In genomic region chr19:30539981-30540380, GRCh38 we compare ENCODE assay signal across 37 cellular contexts.
"Had no signal": no experiment of that assay in that cellular context is flagged by ENCODE, and none has a peak within 500 bp of the region (broad histone marks: within the 10 kb centered on the region; RNA-seq: fewer than 3 reads in every experiment).

No MANE protein-coding gene starts in this region.

- H3K27me3 ChIP-seq: adrenal gland, body of pancreas, brain microvascular endothelial cell had no signal

- H3K36me3 ChIP-seq: adrenal gland, brain microvascular endothelial cell, breast epithelium had no signal

- ATAC-seq: activated CD8-positive, alpha-beta T cell treated with anti-CD3 and anti-CD28 coated beads for 36 hours; activated naive CD4-positive, alpha-beta T cell treated with anti-CD3 and anti-CD28 coated beads, Interleukin-2, amount 50 U/mL, for 72 hours; activated T-cell treated with anti-CD3 and anti-CD28 coated beads, Interleukin-2, amount 50 U/mL, for 4 hours; activated T-cell treated with anti-CD3 and anti-CD28 coated beads, Interleukin-2, amount 50 U/mL, for 72 hours; activated T-helper 17 cell treated with anti-CD3 and anti-CD28 coated beads, Interleukin-2, amount 50 U/mL, for 72 hours; body of pancreas had no signal

- H3K27ac Mint-ChIP-seq: activated B cell treated with CpG ODN at 0.5 μM for 24 hours; activated CD4-positive, alpha-beta memory T cell treated with anti-CD3 and anti-CD28 coated beads for 36 hours; activated CD4-positive, alpha-beta T cell treated with anti-CD3 and anti-CD28 coated beads, Interleukin-2, amount 10 ng/mL, durations not matched to agents 24 days and 14 days; activated CD8-positive, alpha-beta T cell treated with anti-CD3 and anti-CD28 coated beads for 36 hours; activated naive CD4-positive, alpha-beta T cell treated with anti-CD3 and anti-CD28 coated beads for 36 hours; activated naive CD4-positive, alpha-beta T cell treated with anti-CD3 and anti-CD28 coated beads, Interleukin-2, amount 50 U/mL, for 72 hours; activated naive CD8-positive, alpha-beta T cell treated with anti-CD3 and anti-CD28 coated beads for 36 hours; activated T-cell treated with anti-CD3 and anti-CD28 coated beads, Interleukin-2, amount 50 U/mL, for 72 hours; activated T-helper 1 cell treated with anti-CD3 and anti-CD28 coated beads, Interleukin-12 subunit alpha, Interleukin-12 subunit beta, Interleukin-2, Interleukin-4 antibody, amounts not matched to agents 30 ng/mL and 10 ng/mL and 1 ng/mL, durations not matched to agents 14 hours and 24 hours and 36 hours; activated T-helper 17 cell treated with anti-CD3 and anti-CD28 coated beads, Interleukin-2, amount 50 U/mL, for 72 hours; T-helper 1 cell treated with Interleukin-12 subunit alpha and Interleukin-12 subunit beta and Interleukin-4 antibody, amounts not matched to agents 30 μg/mL and 1 μg/mL, for 36 hours; T-helper 2 cell treated with Interferon-gamma antibody and Interleukin-4, amounts not matched to agents 5 μg/mL and 100 μg/mL, for 36 hours had no signal

- H3K4me1 ChIP-seq: adrenal gland, body of pancreas, breast epithelium had no signal

- H3K27me3 Mint-ChIP-seq: activated B cell treated with CpG ODN at 0.5 μM for 24 hours; activated CD4-positive, alpha-beta memory T cell treated with anti-CD3 and anti-CD28 coated beads for 36 hours; activated CD4-positive, alpha-beta T cell treated with anti-CD3 and anti-CD28 coated beads, Interleukin-2, amount 10 ng/mL, durations not matched to agents 24 days and 14 days had no signal

- H3K9me3 ChIP-seq: adrenal gland, body of pancreas, breast epithelium had no signal

- H3K4me3 Mint-ChIP-seq: activated B cell treated with CpG ODN at 0.5 μM for 24 hours; activated CD4-positive, alpha-beta memory T cell treated with anti-CD3 and anti-CD28 coated beads for 36 hours; activated CD4-positive, alpha-beta T cell treated with anti-CD3 and anti-CD28 coated beads, Interleukin-2, amount 10 ng/mL, durations not matched to agents 24 days and 14 days; activated CD8-positive, alpha-beta T cell treated with anti-CD3 and anti-CD28 coated beads for 36 hours; activated naive CD4-positive, alpha-beta T cell treated with anti-CD3 and anti-CD28 coated beads for 36 hours; activated naive CD8-positive, alpha-beta T cell treated with anti-CD3 and anti-CD28 coated beads for 36 hours; activated T-cell treated with anti-CD3 and anti-CD28 coated beads, Interleukin-2, amount 50 U/mL, for 4 hours; activated T-cell treated with anti-CD3 and anti-CD28 coated beads, Interleukin-2, amount 50 U/mL, for 72 hours; activated T-helper 1 cell treated with anti-CD3 and anti-CD28 coated beads, Interleukin-12 subunit alpha, Interleukin-12 subunit beta, Interleukin-2, Interleukin-4 antibody, amounts not matched to agents 30 ng/mL and 10 ng/mL and 1 ng/mL, durations not matched to agents 14 hours and 24 hours and 36 hours; activated T-helper 17 cell treated with anti-CD3 and anti-CD28 coated beads, Interleukin-2, amount 50 U/mL, for 72 hours; central memory CD8-positive, alpha-beta T cell; T-helper 1 cell treated with Interleukin-12 subunit alpha and Interleukin-12 subunit beta and Interleukin-4 antibody, amounts not matched to agents 30 μg/mL and 1 μg/mL, for 36 hours; T-helper 2 cell treated with Interferon-gamma antibody and Interleukin-4, amounts not matched to agents 5 μg/mL and 100 μg/mL, for 36 hours had no signal

- H3K4me3 ChIP-seq: adrenal gland, body of pancreas, breast epithelium had no signal

- H3K9me3 Mint-ChIP-seq: activated CD4-positive, alpha-beta memory T cell treated with anti-CD3 and anti-CD28 coated beads for 36 hours; activated CD4-positive, alpha-beta T cell treated with anti-CD3 and anti-CD28 coated beads, Interleukin-2, amount 10 ng/mL, durations not matched to agents 24 days and 14 days; activated CD8-positive, alpha-beta T cell treated with anti-CD3 and anti-CD28 coated beads for 36 hours; activated naive CD4-positive, alpha-beta T cell treated with anti-CD3 and anti-CD28 coated beads for 36 hours; activated naive CD4-positive, alpha-beta T cell treated with anti-CD3 and anti-CD28 coated beads, Interleukin-2, amount 50 U/mL, for 72 hours; activated naive CD8-positive, alpha-beta T cell treated with anti-CD3 and anti-CD28 coated beads for 36 hours; activated T-cell treated with anti-CD3 and anti-CD28 coated beads, Interleukin-2, amount 50 U/mL, for 4 hours; activated T-cell treated with anti-CD3 and anti-CD28 coated beads, Interleukin-2, amount 50 U/mL, for 72 hours; activated T-helper 1 cell treated with anti-CD3 and anti-CD28 coated beads, Interleukin-12 subunit alpha, Interleukin-12 subunit beta, Interleukin-2, Interleukin-4 antibody, amounts not matched to agents 30 ng/mL and 10 ng/mL and 1 ng/mL, durations not matched to agents 14 hours and 24 hours and 36 hours; activated T-helper 17 cell treated with anti-CD3 and anti-CD28 coated beads, Interleukin-2, amount 50 U/mL, for 72 hours; central memory CD8-positive, alpha-beta T cell; T-helper 1 cell treated with Interleukin-12 subunit alpha and Interleukin-12 subunit beta and Interleukin-4 antibody, amounts not matched to agents 30 μg/mL and 1 μg/mL, for 36 hours; T-helper 2 cell treated with Interferon-gamma antibody and Interleukin-4, amounts not matched to agents 5 μg/mL and 100 μg/mL, for 36 hours had no signal

- H3K36me3 Mint-ChIP-seq: activated CD4-positive, alpha-beta memory T cell treated with anti-CD3 and anti-CD28 coated beads for 36 hours; activated naive CD4-positive, alpha-beta T cell treated with anti-CD3 and anti-CD28 coated beads, Interleukin-2, amount 50 U/mL, for 72 hours; activated naive CD8-positive, alpha-beta T cell treated with anti-CD3 and anti-CD28 coated beads for 36 hours had no signal

- H3K4me1 Mint-ChIP-seq: activated B cell treated with CpG ODN at 0.5 μM for 24 hours; activated CD4-positive, alpha-beta T cell treated with anti-CD3 and anti-CD28 coated beads, Interleukin-2, amount 10 ng/mL, durations not matched to agents 24 days and 14 days; activated naive CD8-positive, alpha-beta T cell treated with anti-CD3 and anti-CD28 coated beads for 36 hours; activated T-helper 17 cell treated with anti-CD3 and anti-CD28 coated beads, Interleukin-2, amount 50 U/mL, for 72 hours; central memory CD8-positive, alpha-beta T cell had no signal

- DNase-seq: activated B cell treated with CpG ODN at 0.5 μM for 24 hours; activated CD4-positive, alpha-beta memory T cell treated with anti-CD3 and anti-CD28 coated beads for 36 hours; activated CD4-positive, alpha-beta T cell treated with anti-CD3 and anti-CD28 coated beads for 4 hours; activated CD4-positive, alpha-beta T cell treated with anti-CD3 and anti-CD28 coated beads, Interleukin-2, amount 10 ng/mL, durations not matched to agents 24 days and 14 days; activated CD4-positive, alpha-beta T cell treated with anti-CD3 and anti-CD28 coated beads, Interleukin-2, amount 50 U/mL, for 1 hour; activated CD4-positive, alpha-beta T cell treated with anti-CD3 and anti-CD28 coated beads, Interleukin-2, amount 50 U/mL, for 4 hours; activated CD4-positive, CD25-positive, alpha-beta regulatory T cell treated with anti-CD3 and anti-CD28 coated beads, Interleukin-2, amount 50 U/mL, for 72 hours; activated CD8-positive, alpha-beta memory T cell treated with anti-CD3 and anti-CD28 coated beads, Interleukin-2, amount 50 U/mL, for 4 hours; activated CD8-positive, alpha-beta T cell treated with anti-CD3 and anti-CD28 coated beads for 36 hours; activated effector memory CD4-positive, alpha-beta T cell treated with anti-CD3 and anti-CD28 coated beads, Interleukin-2, amount 50 U/mL, for 16 hours; activated gamma-delta T cell treated with Interleukin-2 at 50 U/mL for 16 hours; activated naive CD4-positive, alpha-beta T cell; activated naive CD4-positive, alpha-beta T cell treated with anti-CD3 and anti-CD28 coated beads for 36 hours; activated naive CD4-positive, alpha-beta T cell treated with anti-CD3 and anti-CD28 coated beads, Interleukin-2, amount 50 U/mL, for 16 hours; activated naive CD8-positive, alpha-beta T cell treated with anti-CD3 and anti-CD28 coated beads for 36 hours; activated T-cell treated with anti-CD3 and anti-CD28 coated beads for 4 hours; activated T-cell treated with anti-CD3 and anti-CD28 coated beads, Interleukin-2, amount 50 U/mL, for 1 hour; activated T-cell treated with anti-CD3 and anti-CD28 coated beads, Interleukin-2, amount 50 U/mL, for 4 hours; activated T-cell treated with anti-CD3 and anti-CD28 coated beads, Interleukin-2, amount 50 U/mL, for 72 hours; adrenal gland; amniotic stem cell; aorta; body of pancreas; brain microvascular endothelial cell; caudate nucleus; cerebellar nuclear complex; T-helper 1 cell; T-helper 2 cell; T-helper 9 cell had no signal

- H3K27ac ChIP-seq: adrenal gland, body of pancreas, brain microvascular endothelial cell, breast epithelium, VCaP had no signal
